8 cellular contexts compared by ENCODE assay signal in the genomic region with DNA sequence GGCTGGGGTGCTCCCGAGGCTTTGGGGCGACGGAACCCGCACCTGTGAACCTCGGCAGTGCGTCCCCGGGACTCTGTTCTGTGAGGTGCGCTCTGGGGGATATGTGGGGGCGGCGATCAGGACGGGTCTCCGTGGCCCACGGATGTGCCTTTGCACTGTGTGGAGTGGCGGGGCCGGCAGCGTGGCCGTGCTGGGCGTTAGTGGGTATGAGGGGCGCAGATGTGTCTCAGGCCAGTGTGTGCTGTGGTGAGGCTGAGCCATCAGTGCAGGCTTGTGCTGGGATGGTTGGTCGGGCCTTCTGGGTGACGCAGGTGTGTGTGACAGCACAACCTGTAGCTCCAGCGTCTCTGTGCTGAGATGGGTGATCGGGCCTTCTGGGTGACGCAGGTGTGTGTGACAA. TPM values are rescaled to one million over a fixed set of nuclear protein-coding genes. Genes with fewer than 3 reads are reported as not detected.
DNase-seq lines count a peak whose midpoint lies in the region; ATAC-seq and TF ChIP-seq lines count a peak whose summit lies in the region.

No MANE protein-coding gene starts in this region.

- peaks cover 49% of the 10 kb centered on the region for H3K79me2 ChIP-seq in GM23248 (ENCODE audit: insufficient read depth)

- H3K36me3 ChIP-seq in GM23248 (ENCODE audit: low read depth): peaks cover 4% of the 10 kb centered on the region; the same call in 1 of the 2 replicates
- peaks cover 0 to 12% of the 10 kb centered on the region in 2 donors for H3K36me3 ChIP-seq in gastroesophageal sphincter

- peaks cover 17% of the 10 kb centered on the region for H3K9me3 Mint-ChIP-seq in WTC11

- H3K27me3 ChIP-seq in GM23248 (replicated peaks; ENCODE audit: insufficient read depth): no peaks in the 10 kb centered on the region
- H3K27me3 ChIP-seq in gastroesophageal sphincter: no peaks in the 10 kb centered on the region

- peak overlapping the region; percentile 94 for H3K9ac ChIP-seq in GM23248

- TF ChIP-seq CTCF in WTC11 (IDR thresholded peaks at IDR 0.05): no peak
- TF ChIP-seq CTCF in gastroesophageal sphincter (IDR thresholded peaks at IDR 0.05): no peak

- peaks cover 9% of the 10 kb centered on the region for H3K4me1 Mint-ChIP-seq in WTC11

- no peaks in the 10 kb centered on the region for H3K9me2 ChIP-seq in GM23248 (ENCODE audit: insufficient read depth)

- H3K4me3 Mint-ChIP-seq in WTC11: peak overlapping the region; percentile 77

- H3K27ac Mint-ChIP-seq in WTC11: peak overlapping the region; percentile 82

- H3F3A ChIP-seq in GM23248 (ENCODE audit: insufficient read depth): peaks cover 14% of the 10 kb centered on the region

- peak overlapping the region; percentile 50; the same call in 1 of the 2 replicates for H2AFZ ChIP-seq in GM23248

- H3K36me3 Mint-ChIP-seq in WTC11: peaks cover 41% of the 10 kb centered on the region

- no peak for TF ChIP-seq EP300 in gastroesophageal sphincter (IDR thresholded peaks at IDR 0.05)

- in situ Hi-C loops in GM23248 (cut with MboI): no loop called here

- H4K20me1 ChIP-seq in GM23248 (ENCODE audit: insufficient read depth): no peaks in the 10 kb centered on the region

- POLR2A ChIA-PET in WTC11 (lab: Charles Lee): interaction anchor here (0.6 to 1.0 kb wide), 2 partner anchors 9 to 14 kb away, joined by 3 read pairs; no protein-coding TSS in a partner anchor

- no peak for TF ChIP-seq POLR2A in gastroesophageal sphincter (IDR thresholded peaks at IDR 0.05)

- CTCF ChIA-PET in WTC11 (lab: Charles Lee): interaction anchor here (0.6 to 1.4 kb wide), 2 partner anchors 104 to 192 kb away, joined by 3 read pairs; no protein-coding TSS in a partner anchor

- DNase-seq in GM23248 (peak; percentile 18), WTC11 (ENCODE audit: low spot score) (no peak), NCI-H510A treated with DMSO at 0.1 percent for 48 hours (lab: John Stamatoyannopoulos, UW) (no peak)
- DNase-seq in activated effector memory CD4-positive, alpha-beta T cell treated with Interleukin-2 at 50 U/mL for 16 hours: no peak

- peak overlapping the region; percentile 76 for H3K4me3 ChIP-seq in GM23248
- H3K4me3 ChIP-seq in gastroesophageal sphincter: peak overlapping the region; percentile 55 to 65
- H3K4me3 ChIP-seq in skin epidermis: peak overlapping the region; percentile 37 to 56 (median 46)

- H3K9me3 ChIP-seq in GM23248 (ENCODE audit: low read depth): no peaks in the 10 kb centered on the region
- H3K9me3 ChIP-seq in gastroesophageal sphincter: no peaks in the 10 kb centered on the region

- whole genome bisulfite sequencing in GM23248 (ENCODE audit: low coverage in 1 of 2, low lambda C conversion rate in 2 of 2, missing lambda C conversion rate in 2 of 2), 2 experiments: 48 to 56% methylated on average over 24 of the region's 24 CpGs
- WGBS in gastroesophageal sphincter (ENCODE audit: low coverage in 1 of 2), 2 donors: 40 to 100% methylated on average over 2 to 6 of the region's 24 CpGs

- peak overlapping the region; percentile 63 for H3K4me2 ChIP-seq in GM23248 (ENCODE audit: unreplicated experiment)

- H3K27me3 Mint-ChIP-seq in WTC11 (ENCODE audit: low read depth): no peaks in the 10 kb centered on the region

- ATAC-seq in WTC11 (no peak), gastroesophageal sphincter (peak; percentile 21), HG03097 (IDR thresholded peaks at IDR 0.05; ENCODE audit: low FRiP score, unreplicated experiment) (no peak), GM21825 (IDR thresholded peaks at IDR 0.05; ENCODE audit: unreplicated experiment) (no peak)

- H3K27ac ChIP-seq in GM23248 (peak overlapping the region; percentile 82), gastroesophageal sphincter (peak overlapping the region; percentile 79 to 94 (median 87)), skin epidermis (peak overlapping the region in 20 of 21 experiments; percentile 3 to 93 (median 82))

- H3K4me1 ChIP-seq in GM23248 (ENCODE audit: insufficient read depth) (peaks cover 28% of the 10 kb centered on the region), gastroesophageal sphincter (peaks cover 0 to 17% (median 0%) of the 10 kb centered on the region in 3 donors)

TF ChIP-seq in WTC11, 78 proteins besides CTCF, POLR2A, EP300 and RAD21:
- TF ChIP-seq NFE2L1 (CRISPR knock-in tag; IDR thresholded peaks at IDR 0.05): no peak
- TF ChIP-seq GTF2I (CRISPR knock-in tag; conservative IDR thresholded peaks at IDR 0.05): no peak
- TF ChIP-seq NR3C1 (CRISPR knock-in tag; conservative IDR thresholded peaks at IDR 0.05; ENCODE audit: low read depth): no peak
- TF ChIP-seq, protein P1, sequence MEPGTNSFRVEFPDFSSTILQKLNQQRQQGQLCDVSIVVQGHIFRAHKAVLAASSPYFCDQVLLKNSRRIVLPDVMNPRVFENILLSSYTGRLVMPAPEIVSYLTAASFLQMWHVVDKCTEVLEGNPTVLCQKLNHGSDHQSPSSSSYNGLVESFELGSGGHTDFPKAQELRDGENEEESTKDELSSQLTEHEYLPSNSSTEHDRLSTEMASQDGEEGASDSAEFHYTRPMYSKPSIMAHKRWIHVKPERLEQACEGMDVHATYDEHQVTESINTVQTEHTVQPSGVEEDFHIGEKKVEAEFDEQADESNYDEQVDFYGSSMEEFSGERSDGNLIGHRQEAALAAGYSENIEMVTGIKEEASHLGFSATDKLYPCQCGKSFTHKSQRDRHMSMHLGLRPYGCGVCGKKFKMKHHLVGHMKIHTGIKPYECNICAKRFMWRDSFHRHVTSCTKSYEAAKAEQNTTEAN (CRISPR knock-in tag; IDR thresholded peaks at IDR 0.05): no peak
- no peak for TF ChIP-seq JUN (CRISPR knock-in tag; IDR thresholded peaks at IDR 0.05)
- TF ChIP-seq, protein P2, sequence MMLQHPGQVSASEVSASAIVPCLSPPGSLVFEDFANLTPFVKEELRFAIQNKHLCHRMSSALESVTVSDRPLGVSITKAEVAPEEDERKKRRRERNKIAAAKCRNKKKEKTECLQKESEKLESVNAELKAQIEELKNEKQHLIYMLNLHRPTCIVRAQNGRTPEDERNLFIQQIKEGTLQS (CRISPR knock-in tag; conservative IDR thresholded peaks at IDR 0.05): no peak
- TF ChIP-seq MYBL2 (CRISPR knock-in tag; IDR thresholded peaks at IDR 0.05): no peak
- TF ChIP-seq ZNF121 (CRISPR knock-in tag; IDR thresholded peaks at IDR 0.05): no peak
- TF ChIP-seq, protein P3, sequence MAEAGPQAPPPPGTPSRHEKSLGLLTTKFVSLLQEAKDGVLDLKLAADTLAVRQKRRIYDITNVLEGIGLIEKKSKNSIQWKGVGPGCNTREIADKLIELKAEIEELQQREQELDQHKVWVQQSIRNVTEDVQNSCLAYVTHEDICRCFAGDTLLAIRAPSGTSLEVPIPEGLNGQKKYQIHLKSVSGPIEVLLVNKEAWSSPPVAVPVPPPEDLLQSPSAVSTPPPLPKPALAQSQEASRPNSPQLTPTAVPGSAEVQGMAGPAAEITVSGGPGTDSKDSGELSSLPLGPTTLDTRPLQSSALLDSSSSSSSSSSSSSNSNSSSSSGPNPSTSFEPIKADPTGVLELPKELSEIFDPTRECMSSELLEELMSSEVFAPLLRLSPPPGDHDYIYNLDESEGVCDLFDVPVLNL (CRISPR knock-in tag; IDR thresholded peaks at IDR 0.05; ENCODE audit: borderline replicate concordance, low read depth): no peak
- TF ChIP-seq ATF1 (CRISPR knock-in tag; IDR thresholded peaks at IDR 0.05): no peak
- no peak for TF ChIP-seq TP53 (CRISPR knock-in tag; IDR thresholded peaks at IDR 0.05)

RNA-seq across cellular contexts. Expression of a gene that starts 16.9 kb away (rescaled TPM):
- total RNA-seq in GM23248 (2014; rRNA removed; shearing (Covaris generic)): 12.0 and 13.9 TPM in 2 replicates
- 15.7 and 17.0 TPM in 2 replicates for polyA plus RNA-seq in GM23248 (2016; fragmentation: Nextera tagmentation; extraction: Ambion mirVana)
- total RNA-seq in WTC11 (2021) (56.0 to 62.0 TPM (median 56.7 TPM) in 3 replicates), gastroesophageal sphincter (10 to 100 TPM; 23.9 to 29.2 (median 26.1) TPM)
